Comparison of ENCODE assay signal across 8 cellular contexts in genomic region chr3:51670053-51670666, GRCh38. TPM values are rescaled to one million over a fixed set of nuclear protein-coding genes. Genes with fewer than 3 reads are reported as not detected.
DNase-seq lines count a peak whose midpoint lies in the region; ATAC-seq, FAIRE-seq and TF ChIP-seq lines count a peak whose summit lies in the region.

No MANE protein-coding gene starts in this region.

- H3K4me3 ChIP-seq in Caco-2 (ENCODE audit: low read depth, low read length) (peak overlapping the region; percentile 70), NT2/D1 (ENCODE audit: insufficient read length, low read depth) (peak overlapping the region; percentile 80), colonic mucosa (peak overlapping the region; percentile 90), osteoblast (ENCODE audit: insufficient read depth, low read length) (peak overlapping the region; percentile 92)

- TF ChIP-seq CTCF in Caco-2 (IDR thresholded peaks at IDR 0.05; ENCODE audit: insufficient read depth in 1 of 2, low read depth in 1 of 2, low read length in 1 of 2, severe bottlenecking in 1 of 2, unreplicated experiment in 1 of 2) (no peak), colonic mucosa (IDR thresholded peaks at IDR 0.05) (no peak), osteoblast (IDR thresholded peaks at IDR 0.05; ENCODE audit: extremely low read depth, low read depth, low read length) (no peak)

- H3K9me3 Mint-ChIP-seq in Caco-2 (ENCODE audit: unreplicated experiment) = no peaks in the 10 kb centered on the region

- H3K36me3 ChIP-seq in Caco-2 (ENCODE audit: control insufficient read depth, insufficient read depth, low read length) = no peaks in the 10 kb centered on the region
- peaks cover 23% of the 10 kb centered on the region for H3K36me3 ChIP-seq in NT2/D1 (ENCODE audit: insufficient read depth, insufficient read length, low read length)
- no peaks in the 10 kb centered on the region for H3K36me3 ChIP-seq in colonic mucosa
- H3K36me3 ChIP-seq in osteoblast (ENCODE audit: insufficient read depth, low read length) = no peaks in the 10 kb centered on the region

- H3K27me3 ChIP-seq in Caco-2 (replicated peaks; ENCODE audit: control insufficient read depth, insufficient read depth, low read length) (no peaks in the 10 kb centered on the region), NT2/D1 (ENCODE audit: insufficient read depth, insufficient read length) (no peaks in the 10 kb centered on the region), colonic mucosa (no peaks in the 10 kb centered on the region), osteoblast (ENCODE audit: insufficient read depth, low read length) (no peaks in the 10 kb centered on the region)

- peaks cover 42% of the 10 kb centered on the region for H3K36me3 Mint-ChIP-seq in Caco-2 (ENCODE audit: insufficient read depth, unreplicated experiment)

- H3K9ac ChIP-seq in NT2/D1 (ENCODE audit: insufficient read length, low read depth) = peak overlapping the region; percentile 96
- H3K9ac ChIP-seq in colonic mucosa (ENCODE audit: low read depth in 2 of 2, low read length in 2 of 2) = peak overlapping the region; percentile 47 to 91

- BruUV-seq in Caco-2 (replicated peaks; lab: Mats Ljungman, UMichigan) = no TSS peak

- H3K27ac ChIP-seq in colonic mucosa = peak overlapping the region; percentile 94
- no peak overlapping the region for H3K27ac ChIP-seq in osteoblast (ENCODE audit: low read depth, low read length)

- no peaks in the 10 kb centered on the region for H3K4me1 ChIP-seq in Caco-2
- peaks cover 14% of the 10 kb centered on the region for H3K4me1 ChIP-seq in NT2/D1 (ENCODE audit: insufficient read depth, insufficient read length)
- peaks cover 17% of the 10 kb centered on the region for H3K4me1 ChIP-seq in colonic mucosa
- H3K4me1 ChIP-seq in osteoblast (ENCODE audit: insufficient read depth, low read length) = peaks cover 25% of the 10 kb centered on the region

- no peak overlapping the region for H2AFZ ChIP-seq in osteoblast (ENCODE audit: low read length)

- intact Hi-C loops in Caco-2 (cut with micrococcal nuclease; ENCODE audit: unreplicated experiment) (no loop called here), colonic mucosa (cut with DNase I) (loop anchor here (10.0 kb wide), 1 partner anchor 275 kb away; the partner anchor contains the start of gene RBM15B)

- H3K79me2 ChIP-seq in osteoblast (ENCODE audit: insufficient read depth, low read length) = peaks cover 10% of the 10 kb centered on the region

- no peak for FAIRE-seq in urothelium cell line (lab: Jason Lieb, UNC)

- peaks cover 20% of the 10 kb centered on the region for H4K20me1 ChIP-seq in osteoblast (ENCODE audit: insufficient read depth, low read length)

- no peak overlapping the region for H3K27ac Mint-ChIP-seq in Caco-2 (ENCODE audit: unreplicated experiment)

- H3K4me1 Mint-ChIP-seq in Caco-2 (ENCODE audit: low read depth, unreplicated experiment) = peaks cover 32% of the 10 kb centered on the region

- POLR2A ChIA-PET in Caco-2 (lab: Charles Lee) = interaction anchor here (1.6 kb wide), 1 partner anchor 170 kb away, joined by 5 read pairs; the partner anchor contains the start of gene DCAF1

- peak overlapping the region; percentile 91 for H3K4me2 ChIP-seq in osteoblast (ENCODE audit: insufficient read depth, low read length)

- no peaks in the 10 kb centered on the region for H3K27me3 Mint-ChIP-seq in Caco-2 (ENCODE audit: insufficient read depth, unreplicated experiment)

- H3K9me3 ChIP-seq in Caco-2 = no peaks in the 10 kb centered on the region
- no peaks in the 10 kb centered on the region for H3K9me3 ChIP-seq in NT2/D1 (ENCODE audit: insufficient read depth, low read length)
- H3K9me3 ChIP-seq in colonic mucosa = no peaks in the 10 kb centered on the region
- no peaks in the 10 kb centered on the region for H3K9me3 ChIP-seq in osteoblast (ENCODE audit: low read depth, low read length)

- CTCF ChIA-PET in Caco-2 (lab: Charles Lee) = interaction anchor here (0.8 to 2.3 kb wide), 6 partner anchors 12 to 171 kb away, joined by 4 to 26 read pairs (median 10); partner anchors contain the start of gene DCAF1

- no peak for DNase-seq in Caco-2
- no peak for DNase-seq in NT2/D1 (ENCODE audit: low read depth, low spot score)
- no peak for DNase-seq in colonic mucosa
- DNase-seq in osteoblast (ENCODE audit: insufficient read length, low spot score, missing footprints) = no peak
- DNase-seq in urothelium cell line (ENCODE audit: low spot score) = no peak

- H3K4me3 Mint-ChIP-seq in Caco-2 (ENCODE audit: unreplicated experiment) = peak overlapping the region; percentile 94

- no peak for ATAC-seq in HG03565 (IDR thresholded peaks at IDR 0.05; ENCODE audit: unreplicated experiment)
- no peak for ATAC-seq in GM19395 (IDR thresholded peaks at IDR 0.05; ENCODE audit: unreplicated experiment)
- no peak for ATAC-seq in HG03025 (IDR thresholded peaks at IDR 0.05; ENCODE audit: low FRiP score, unreplicated experiment)

RNA-seq across cellular contexts. Expression of gene TEX264, which starts 0.9 kb away (rescaled TPM):
- total RNA-seq in Caco-2 (2022) (32.4 and 37.9 TPM in 2 replicates), colonic mucosa (10 to 100 TPM; 54.0 to 92.3 TPM), osteoblast (55.4 and 56.1 TPM in 2 replicates)

RNA-seq across cellular contexts. Expression of gene GRM2, which starts 36.7 kb away (rescaled TPM):
- total RNA-seq in Caco-2 (2022) (0.14 TPM in 2 replicates), colonic mucosa (under 1 TPM in 1 of 2 donors, not detected in 1; 0.12 TPM), osteoblast (under 0.01 TPM in 1 of 2 replicates, not detected in the other)
